In the genomic region with DNA sequence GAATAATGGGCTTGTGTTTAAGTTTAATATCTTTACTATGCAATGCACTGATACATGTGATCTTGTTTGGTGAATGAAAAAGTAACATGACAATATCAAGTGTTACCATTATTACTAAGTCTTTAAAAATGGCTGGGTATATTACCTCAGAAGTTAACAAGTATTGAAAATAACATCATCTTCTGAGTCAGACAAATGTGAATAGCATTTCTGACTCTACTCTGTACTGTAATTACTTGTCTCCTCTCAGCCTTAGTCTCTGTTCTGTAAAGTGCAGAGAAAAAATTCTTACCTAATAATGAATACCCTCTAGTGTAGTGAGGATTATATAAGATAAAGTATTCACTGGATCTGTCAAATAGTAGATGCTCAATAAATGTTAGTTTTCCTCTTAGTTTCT, we compare ENCODE assay signal across 25 cellular contexts.
"Had no signal": no experiment of that assay in that cellular context is flagged by ENCODE, and none has a peak within 500 bp of the region (broad histone marks: within the 10 kb centered on the region; RNA-seq: fewer than 3 reads in every experiment).

No MANE protein-coding gene starts in this region.

- H3K9me3 ChIP-seq: left lung, right lobe of liver, testis, uterus had no signal

- DNase-seq: activated CD4-positive, alpha-beta T cell treated with anti-CD3 and anti-CD28 coated beads, Interleukin-2, amount 50 U/mL, for 48 hours; activated naive CD4-positive, alpha-beta T cell; activated naive CD8-positive, alpha-beta T cell treated with anti-CD3 and anti-CD28 coated beads, Interleukin-2, amount 10 ng/mL, durations not matched to agents 7 days and 5 days; amniotic stem cell; cerebellar nuclear complex; cortex of kidney; endodermal cell; foreskin fibroblast; left lung; naive thymus-derived CD8-positive, alpha-beta T cell; posterior cingulate gyrus; right lobe of liver; small intestine; stimulated activated CD4-positive, alpha-beta T cell treated with anti-CD3 and anti-CD28 coated beads, Interleukin-15, amount 100 ng/mL, for 24 hours; stimulated activated CD4-positive, alpha-beta T cell treated with anti-CD3 and anti-CD28 coated beads, Interleukin-2, amount 100 ng/mL, for 48 hours; stimulated activated CD8-positive, alpha-beta memory T cell treated with anti-CD3 and anti-CD28 coated beads, Interleukin-4, amount 100 ng/mL, for 48 hours; stimulated activated naive CD4-positive, alpha-beta T cell; testis; trophoblast cell; uterus; WERI-Rb-1 had no signal

- H3K4me3 Mint-ChIP-seq: activated naive CD8-positive, alpha-beta T cell treated with anti-CD3 and anti-CD28 coated beads, Interleukin-2, amount 10 ng/mL, durations not matched to agents 7 days and 5 days; endodermal cell; naive thymus-derived CD8-positive, alpha-beta T cell; neural progenitor cell; T-helper 2 cell treated with Interferon-gamma antibody and Interleukin-4, amounts not matched to agents 5 μg/mL and 100 μg/mL, for 36 hours had no signal

- H3K27ac Mint-ChIP-seq: activated naive CD8-positive, alpha-beta T cell treated with anti-CD3 and anti-CD28 coated beads, Interleukin-2, amount 10 ng/mL, durations not matched to agents 7 days and 5 days; activated T-helper 2 cell treated with anti-CD3 and anti-CD28 coated beads, Interferon-gamma antibody, Interleukin-2, Interleukin-4, amounts not matched to agents 10 μg/mL and 5 μg/mL and 100 μg/mL, durations not matched to agents 14 hours and 24 hours and 36 hours; endodermal cell; naive thymus-derived CD8-positive, alpha-beta T cell; neural progenitor cell; T-helper 2 cell treated with Interferon-gamma antibody and Interleukin-4, amounts not matched to agents 5 μg/mL and 100 μg/mL, for 36 hours had no signal

- H3K4me1 ChIP-seq: neural progenitor cell, right lobe of liver, testis, uterus had no signal

- H3K36me3 ChIP-seq: left lung, neural progenitor cell, right lobe of liver, uterus, WERI-Rb-1 had no signal

- H3K27me3 Mint-ChIP-seq: activated naive CD8-positive, alpha-beta T cell treated with anti-CD3 and anti-CD28 coated beads, Interleukin-2, amount 10 ng/mL, durations not matched to agents 7 days and 5 days had no signal

- H3K36me3 Mint-ChIP-seq: activated naive CD8-positive, alpha-beta T cell treated with anti-CD3 and anti-CD28 coated beads, Interleukin-2, amount 10 ng/mL, durations not matched to agents 7 days and 5 days; naive thymus-derived CD8-positive, alpha-beta T cell; neural progenitor cell had no signal

- FAIRE-seq: small intestine had no signal

- H3K9me3 Mint-ChIP-seq: activated naive CD8-positive, alpha-beta T cell treated with anti-CD3 and anti-CD28 coated beads, Interleukin-2, amount 10 ng/mL, durations not matched to agents 7 days and 5 days; activated T-helper 2 cell treated with anti-CD3 and anti-CD28 coated beads, Interferon-gamma antibody, Interleukin-2, Interleukin-4, amounts not matched to agents 10 μg/mL and 5 μg/mL and 100 μg/mL, durations not matched to agents 14 hours and 24 hours and 36 hours; T-helper 2 cell treated with Interferon-gamma antibody and Interleukin-4, amounts not matched to agents 5 μg/mL and 100 μg/mL, for 36 hours had no signal

- ATAC-seq: left lung; naive thymus-derived CD8-positive, alpha-beta T cell; right lobe of liver had no signal

- H3K27me3 ChIP-seq: left lung, neural progenitor cell, right lobe of liver, testis, uterus had no signal

- H3K27ac ChIP-seq: left lung, neural progenitor cell, right lobe of liver, testis, uterus, WERI-Rb-1 had no signal

- H3K9ac ChIP-seq: neural progenitor cell had no signal

- H3K4me2 ChIP-seq: neural progenitor cell had no signal

- H2AFZ ChIP-seq: neural progenitor cell had no signal

- H3K4me1 Mint-ChIP-seq: activated naive CD8-positive, alpha-beta T cell treated with anti-CD3 and anti-CD28 coated beads, Interleukin-2, amount 10 ng/mL, durations not matched to agents 7 days and 5 days; naive thymus-derived CD8-positive, alpha-beta T cell had no signal

- H3K4me3 ChIP-seq: left lung, lung, neural progenitor cell, right lobe of liver, testis, uterus had no signal
